8 cellular contexts compared by ENCODE assay signal in the genomic region with DNA sequence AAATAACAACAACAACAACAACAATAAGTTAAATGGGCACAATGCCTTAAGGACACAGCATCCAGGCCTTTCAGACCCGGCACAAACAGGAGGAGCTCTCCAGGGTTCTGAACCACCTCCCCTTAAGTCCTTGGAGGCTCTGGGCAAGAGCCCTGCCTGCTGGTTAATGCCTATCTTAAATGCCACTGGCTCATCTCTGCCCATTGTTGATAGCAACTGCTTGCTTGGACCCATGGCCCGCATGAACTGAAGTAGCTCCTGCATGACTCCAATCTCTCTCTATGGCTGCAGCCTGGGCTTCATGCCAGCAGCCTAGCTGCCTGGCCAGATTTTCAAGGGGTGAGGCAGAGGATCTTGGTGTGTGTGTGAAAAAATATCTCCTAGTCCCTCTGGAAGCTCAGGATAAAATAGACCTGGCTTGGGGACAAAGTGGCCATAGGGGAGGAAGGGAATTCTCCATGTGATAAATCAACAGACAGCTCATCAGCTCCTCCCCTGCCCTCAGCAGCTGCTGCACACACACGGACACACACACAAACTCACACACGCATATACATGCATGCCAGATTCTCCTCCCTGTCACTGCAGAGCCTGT. TPM values are rescaled to one million over a fixed set of nuclear protein-coding genes. Genes with fewer than 3 reads are reported as not detected.
DNase-seq lines count a peak whose midpoint lies in the region; ATAC-seq and TF ChIP-seq lines count a peak whose summit lies in the region.

No MANE protein-coding gene starts in this region.

- H3K36me3 ChIP-seq in left ventricle myocardium inferior: peaks cover 8% of the 10 kb centered on the region
- no peaks in the 10 kb centered on the region for H3K36me3 ChIP-seq in vagina

- intact Hi-C loops in left ventricle myocardium inferior (cut with micrococcal nuclease) (no loop called here), vagina (cut with DNase I) (no loop called here)

- H3K27me3 Mint-ChIP-seq in activated naive CD8-positive, alpha-beta T cell treated with anti-CD3 and anti-CD28 coated beads, Interleukin-2, amount 50 U/mL, for 24 hours: no peaks in the 10 kb centered on the region

- no peaks in the 10 kb centered on the region for H3K4me1 Mint-ChIP-seq in activated naive CD8-positive, alpha-beta T cell treated with anti-CD3 and anti-CD28 coated beads, Interleukin-2, amount 50 U/mL, for 24 hours

- H3K27ac ChIP-seq in left ventricle myocardium inferior (replicated peaks) (peak overlapping the region; percentile 24), vagina (no peak overlapping the region)

- peak; percentile 14 to 52 for DNase-seq in NCI-H524 (lab: John Stamatoyannopoulos, UW)
- DNase-seq in NCI-H524 treated with DMSO at 0.1 percent for 48 hours (lab: John Stamatoyannopoulos, UW): no peak
- peak; percentile 87 for DNase-seq in NCI-H2081 treated with DMSO at 0.1 percent for 48 hours (lab: John Stamatoyannopoulos, UW)
- peak; percentile 18 for DNase-seq in activated naive CD8-positive, alpha-beta T cell treated with anti-CD3 and anti-CD28 coated beads, Interleukin-2, amount 50 U/mL, for 24 hours
- peak; percentile 83 for DNase-seq in left ventricle myocardium inferior
- DNase-seq in skeletal muscle cell (ENCODE audit: low read depth): peak; percentile 48
- no peak for DNase-seq in SKM-1 (lab: John Stamatoyannopoulos, UW; ENCODE audit: unreplicated experiment)
- DNase-seq in vagina (ENCODE audit: extremely low spot score in 2 of 2): no peak

- no peak overlapping the region for H3K4me3 ChIP-seq in left ventricle myocardium inferior
- no peak overlapping the region for H3K4me3 ChIP-seq in skeletal muscle cell (ENCODE audit: low read depth, low read length)
- H3K4me3 ChIP-seq in vagina: no peak overlapping the region

- H3K4me3 Mint-ChIP-seq in activated naive CD8-positive, alpha-beta T cell treated with anti-CD3 and anti-CD28 coated beads, Interleukin-2, amount 50 U/mL, for 24 hours: no peak overlapping the region

- no peak for TF ChIP-seq POLR2A in vagina (IDR thresholded peaks at IDR 0.05)

- no peaks in the 10 kb centered on the region for H3K36me3 Mint-ChIP-seq in activated naive CD8-positive, alpha-beta T cell treated with anti-CD3 and anti-CD28 coated beads, Interleukin-2, amount 50 U/mL, for 24 hours (ENCODE audit: low read depth)

- no peak overlapping the region for H3K27ac Mint-ChIP-seq in activated naive CD8-positive, alpha-beta T cell treated with anti-CD3 and anti-CD28 coated beads, Interleukin-2, amount 50 U/mL, for 24 hours

- no peaks in the 10 kb centered on the region for H3K27me3 ChIP-seq in left ventricle myocardium inferior (ENCODE audit: low read depth)
- H3K27me3 ChIP-seq in vagina: no peaks in the 10 kb centered on the region

- no peaks in the 10 kb centered on the region for H3K9me3 Mint-ChIP-seq in activated naive CD8-positive, alpha-beta T cell treated with anti-CD3 and anti-CD28 coated beads, Interleukin-2, amount 50 U/mL, for 24 hours

- H3K9me3 ChIP-seq in left ventricle myocardium inferior (replicated peaks) (no peaks in the 10 kb centered on the region), vagina (no peaks in the 10 kb centered on the region)

- TF ChIP-seq CTCF in left ventricle myocardium inferior (IDR thresholded peaks at IDR 0.05; ENCODE audit: borderline replicate concordance) (no peak), vagina (IDR thresholded peaks at IDR 0.05) (no peak)

- H3K4me1 ChIP-seq in left ventricle myocardium inferior (peaks cover 44% of the 10 kb centered on the region), vagina (peaks cover 13% of the 10 kb centered on the region)

- ATAC-seq in activated naive CD8-positive, alpha-beta T cell treated with anti-CD3 and anti-CD28 coated beads, Interleukin-2, amount 50 U/mL, for 24 hours: no peak

RNA-seq across cellular contexts. Expression of a gene that starts 27.4 kb away (rescaled TPM):
- total RNA-seq in left ventricle myocardium inferior: 22.9 TPM
- 9.3 TPM for total RNA-seq in vagina

RNA-seq across cellular contexts. Expression of a gene that starts 27.7 kb away (rescaled TPM):
- total RNA-seq in left ventricle myocardium inferior: not detected
- total RNA-seq in vagina: not detected

RNA-seq across cellular contexts. Expression of a gene that starts 54.2 kb away (rescaled TPM):
- total RNA-seq in left ventricle myocardium inferior (6.3 TPM), vagina (4.4 TPM)

Comparison
In these comparisons a context has a peak if more than half of its experiments do, and no peak if none do; other contexts are left out.
1. DNase-seq: peak in NCI-H524 (2 of 2), NCI-H2081 treated with DMSO at 0.1 percent for 48 hours (single experiment), activated naive CD8-positive, alpha-beta T cell treated with anti-CD3 and anti-CD28 coated beads, Interleukin-2, amount 50 U/mL, for 24 hours (single experiment), left ventricle myocardium inferior (single experiment) and skeletal muscle cell (single experiment); none in NCI-H524 treated with DMSO at 0.1 percent for 48 hours (single experiment), SKM-1 (single experiment) and vagina (0 of 2).